Comparison of ENCODE assay signal across 1 cellular context in the genomic region with DNA sequence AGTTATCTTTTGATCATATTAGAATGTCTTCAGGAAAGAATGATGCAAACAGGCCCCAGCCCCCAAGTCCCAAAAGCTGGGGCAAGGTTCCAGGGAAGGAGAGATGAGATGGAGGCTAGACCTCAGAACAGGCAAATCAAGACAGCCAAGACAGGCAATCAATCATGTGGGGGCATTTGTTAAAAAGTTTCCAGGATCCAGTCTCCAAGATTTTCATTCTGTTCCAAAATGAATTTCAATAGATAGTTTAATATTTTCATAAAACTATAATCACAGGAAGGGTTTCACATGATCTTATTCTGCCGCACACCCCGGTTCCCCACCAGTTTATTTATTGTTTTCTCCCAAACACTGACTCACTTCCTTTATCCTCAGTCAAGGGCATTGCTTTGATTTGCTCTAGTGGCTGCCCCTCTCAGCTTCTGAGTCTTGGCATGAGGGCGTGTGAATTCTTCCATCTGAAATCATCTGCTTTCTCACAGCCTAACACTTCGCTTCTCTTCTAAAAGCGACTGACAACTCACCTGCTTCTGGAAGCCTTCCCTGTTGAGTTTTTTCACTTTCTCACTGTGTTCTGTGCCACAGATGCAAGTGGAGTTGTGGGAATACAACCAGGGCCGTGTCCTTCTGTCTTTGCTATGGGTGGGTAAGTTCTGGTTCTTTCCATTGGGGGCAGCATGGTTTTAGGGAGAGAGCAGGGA.
TF ChIP-seq lines count a peak whose summit lies in the region.

No MANE protein-coding gene starts in this region.

TF ChIP-seq in A549, 52 proteins besides CTCF, POLR2A, EP300 and RAD21 (continued from another document):
- 0 out of 3 replicates have a peak, but pooled peaks have one; percentile 47 for TF ChIP-seq BCL3 (IDR thresholded peaks at IDR 0.05)
- TF ChIP-seq CHD2 (IDR thresholded peaks at IDR 0.05; ENCODE audit: low read length, partially characterized antibody): no peak
- TF ChIP-seq GATA3 (IDR thresholded peaks at IDR 0.05; ENCODE audit: borderline replicate concordance): peak; percentile 82; the same call in 1 of the 2 replicates
- 0 out of 4 replicates have a peak, but pooled peaks of 1 of the 2 experiments have one; percentile 2 for TF ChIP-seq CEBPB (IDR thresholded peaks at IDR 0.05)
- no peak for TF ChIP-seq USF2 (IDR thresholded peaks at IDR 0.05)
- no peak for TF ChIP-seq HOXA7 (CRISPR knock-in tag; IDR thresholded peaks at IDR 0.05)
- no peak for TF ChIP-seq ZSCAN20 (CRISPR knock-in tag; IDR thresholded peaks at IDR 0.05)
- TF ChIP-seq JUNB (IDR thresholded peaks at IDR 0.05): peak; percentile 65; the same call in 1 of the 2 replicates
- TF ChIP-seq, protein P1, sequence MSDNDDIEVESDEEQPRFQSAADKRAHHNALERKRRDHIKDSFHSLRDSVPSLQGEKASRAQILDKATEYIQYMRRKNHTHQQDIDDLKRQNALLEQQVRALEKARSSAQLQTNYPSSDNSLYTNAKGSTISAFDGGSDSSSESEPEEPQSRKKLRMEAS (IDR thresholded peaks at IDR 0.05): peak; percentile 83
